Comparison of ENCODE assay signal across 16 cellular contexts in the genomic region with DNA sequence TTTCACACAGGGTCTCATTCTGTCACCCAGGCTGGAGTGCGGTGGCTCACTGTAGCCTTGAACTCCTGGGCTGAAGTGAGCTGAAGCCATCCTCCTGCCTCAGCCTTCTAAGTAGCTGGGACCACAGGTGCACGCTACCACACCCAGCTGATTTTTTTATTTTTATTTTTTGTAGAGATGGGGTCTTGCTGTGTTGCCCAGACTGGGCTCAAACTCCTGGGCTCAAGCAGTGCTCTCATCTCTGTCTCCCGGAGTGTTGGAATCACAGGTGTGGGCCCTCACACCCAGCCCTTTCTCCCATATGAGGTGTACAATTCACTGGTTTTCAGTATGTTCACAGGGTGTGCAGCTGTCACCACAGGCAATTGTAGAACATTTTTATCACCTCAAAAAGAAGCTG.
"Had no signal": no experiment of that assay in that cellular context is flagged by ENCODE, and none has a peak within 500 bp of the region (broad histone marks: within the 10 kb centered on the region; RNA-seq: fewer than 3 reads in every experiment).

No MANE protein-coding gene starts in this region.

- H3K4me3 ChIP-seq: breast epithelium, psoas muscle, sigmoid colon had no signal

- H3K9me3 Mint-ChIP-seq: activated CD8-positive, alpha-beta T cell treated with anti-CD3 and anti-CD28 coated beads for 36 hours; dendritic cell treated with granulocyte-macrophage colony-stimulating factor and Interleukin-4, amounts not matched to agents 40 ng/mL and 50 ng/mL, for 4 days; effector memory CD8-positive, alpha-beta T cell had no signal

- H3K36me3 ChIP-seq: ascending aorta, breast epithelium, sigmoid colon, thoracic aorta had no signal

- H3K27ac Mint-ChIP-seq: activated CD8-positive, alpha-beta T cell treated with anti-CD3 and anti-CD28 coated beads for 36 hours; dendritic cell treated with granulocyte-macrophage colony-stimulating factor and Interleukin-4, amounts not matched to agents 40 ng/mL and 50 ng/mL, for 4 days; effector memory CD8-positive, alpha-beta T cell had no signal

- ATAC-seq: activated CD8-positive, alpha-beta T cell treated with anti-CD3 and anti-CD28 coated beads for 36 hours; effector memory CD8-positive, alpha-beta T cell; psoas muscle had no signal

- H3K4me3 Mint-ChIP-seq: activated CD8-positive, alpha-beta T cell treated with anti-CD3 and anti-CD28 coated beads for 36 hours; dendritic cell treated with granulocyte-macrophage colony-stimulating factor and Interleukin-4, amounts not matched to agents 40 ng/mL and 50 ng/mL, for 4 days; effector memory CD8-positive, alpha-beta T cell had no signal

- H3K27me3 Mint-ChIP-seq: activated CD8-positive, alpha-beta T cell treated with anti-CD3 and anti-CD28 coated beads for 36 hours; effector memory CD8-positive, alpha-beta T cell had no signal

- H3K9me3 ChIP-seq: ascending aorta, breast epithelium, psoas muscle, sigmoid colon, thoracic aorta had no signal

- H3K27ac ChIP-seq: ascending aorta, breast epithelium, psoas muscle, thoracic aorta had no signal

- DNase-seq: activated CD4-positive, alpha-beta T cell treated with anti-CD3 and anti-CD28 coated beads for 1 hour; activated CD8-positive, alpha-beta T cell treated with anti-CD3 and anti-CD28 coated beads for 36 hours; activated gamma-delta T cell treated with Interleukin-2 at 50 U/mL for 16 hours; activated T-cell treated with anti-CD3 and anti-CD28 coated beads, Interleukin-2, amount 50 U/mL, for 48 hours; cerebellar nuclear complex; effector memory CD8-positive, alpha-beta T cell; foreskin melanocyte; mesenchymal stem cell; stimulated activated CD4-positive, alpha-beta T cell treated with anti-CD3 and anti-CD28 coated beads, Interleukin-2, amount 100 ng/mL, for 24 hours; T1000 had no signal

- H3K27me3 ChIP-seq: ascending aorta, sigmoid colon had no signal
